ENCODE assay signal across 19 cellular contexts in genomic region chr22:37734402-37734700, GRCh38.
"Had no signal": no experiment of that assay in that cellular context is flagged by ENCODE, and none has a peak within 500 bp of the region (broad histone marks: within the 10 kb centered on the region; RNA-seq: fewer than 3 reads in every experiment).

No MANE protein-coding gene starts in this region.

- H3K4me1 Mint-ChIP-seq: natural killer cell had no signal

- H3K4me3 ChIP-seq: cardiac muscle cell, hepatocyte, mucosa of descending colon, right atrium auricular region, smooth muscle cell, suprapubic skin, thyroid gland had no signal

- H3K27ac Mint-ChIP-seq: natural killer cell had no signal

- ATAC-seq: natural killer cell had no signal

- H2AFZ ChIP-seq: hepatocyte had no signal

- H3K27me3 ChIP-seq: cardiac muscle cell, hepatocyte, right atrium auricular region, suprapubic skin, thyroid gland had no signal

- H3K9me3 ChIP-seq: mucosa of descending colon, right atrium auricular region, suprapubic skin, thyroid gland had no signal

- H3K9me3 Mint-ChIP-seq: natural killer cell had no signal

- H3K4me2 ChIP-seq: hepatocyte, smooth muscle cell had no signal

- H3K36me3 Mint-ChIP-seq: natural killer cell had no signal

- H3K27ac ChIP-seq: cardiac muscle cell, hepatocyte, right atrium auricular region, suprapubic skin, thyroid gland had no signal

- H3K4me3 Mint-ChIP-seq: natural killer cell, neural crest cell had no signal

- H3K79me2 ChIP-seq: hepatocyte had no signal

- H3K36me3 ChIP-seq: cardiac muscle cell, right atrium auricular region, suprapubic skin, thyroid gland had no signal

- DNase-seq: cerebellar nuclear complex; dermis blood vessel endothelial cell; erythroblast; foreskin melanocyte; head of caudate nucleus; kidney; mammary epithelial cell; natural killer cell; occipital lobe; stimulated activated CD4-positive, alpha-beta T cell treated with anti-CD3 and anti-CD28 coated beads, Interleukin-2, amount 100 ng/mL, for 48 hours; stimulated activated naive CD4-positive, alpha-beta T cell treated with Interleukin-2 at 50 U/mL for 16 hours; thyroid gland had no signal
